In genomic region chr18:34873966-34874365, GRCh38 we compare ENCODE assay signal across 21 cellular contexts.
DNase-seq lines count a peak whose midpoint lies in the region; ATAC-seq and TF ChIP-seq lines count a peak whose summit lies in the region.
"Had no signal": no experiment of that assay in that cellular context is flagged by ENCODE, and none has a peak within 500 bp of the region (broad histone marks: within the 10 kb centered on the region; RNA-seq: fewer than 3 reads in every experiment).

No MANE protein-coding gene starts in this region.

- H3K23ac ChIP-seq in trophoblast cell (ENCODE audit: low read length) = peak overlapping the region; percentile 88

- no TSS peak for BruUV-seq in Calu3 (replicated peaks; lab: Mats Ljungman, UMichigan)

- H3K79me2 ChIP-seq in DND-41 (ENCODE audit: insufficient read depth, low read length) (no peaks in the 10 kb centered on the region), trophoblast cell (ENCODE audit: control insufficient read depth, insufficient read depth, low read length, poor library complexity) (no peaks in the 10 kb centered on the region)

- H3K9ac ChIP-seq in DND-41 (ENCODE audit: low read depth, low read length) (no peak overlapping the region), trophoblast cell (ENCODE audit: low read length) (no peak overlapping the region)
- H3K9ac ChIP-seq: BLaER1 had no signal

- H2BK5ac ChIP-seq in trophoblast cell (ENCODE audit: low read depth, low read length, poor library complexity) = no peak overlapping the region

- H3K36me3 ChIP-seq in DND-41 (ENCODE audit: insufficient read depth, low read length) (no peaks in the 10 kb centered on the region), trophoblast cell (ENCODE audit: control insufficient read depth in 1 of 2, insufficient read depth in 2 of 2, low read length in 2 of 2) (no peaks in the 10 kb centered on the region)
- H3K36me3 ChIP-seq: BLaER1, HAP-1 had no signal

- H4K12ac ChIP-seq in trophoblast cell (ENCODE audit: low read depth, low read length) = no peak overlapping the region

- H3K36me3 Mint-ChIP-seq in activated CD4-positive, alpha-beta T cell treated with anti-CD3 and anti-CD28 coated beads, Interleukin-2, amount 10 ng/mL, durations not matched to agents 7 days and 5 days (ENCODE audit: low read depth) = no peaks in the 10 kb centered on the region
- no peaks in the 10 kb centered on the region for H3K36me3 Mint-ChIP-seq in Calu3 (ENCODE audit: insufficient read depth, unreplicated experiment)
- H3K36me3 Mint-ChIP-seq: CD4-positive, CD25-positive, alpha-beta regulatory T cell; CD8-positive, alpha-beta T cell had no signal

- H2AFZ ChIP-seq in DND-41 (ENCODE audit: low read depth, low read length) (no peak overlapping the region), trophoblast cell (ENCODE audit: insufficient read depth, low read length, poor library complexity) (no peak overlapping the region)

- H3K4me1 ChIP-seq in DND-41 (ENCODE audit: insufficient read depth, low read length) (peaks cover 11% of the 10 kb centered on the region), trophoblast cell (ENCODE audit: control insufficient read depth in 1 of 2, insufficient read depth in 2 of 2, low read length in 2 of 2) (no peaks in the 10 kb centered on the region)
- H3K4me1 ChIP-seq: BLaER1, Caco-2, HAP-1 had no signal

- no peak overlapping the region for H3K14ac ChIP-seq in trophoblast cell (ENCODE audit: low read length)

- H3K9me3 Mint-ChIP-seq in activated CD4-positive, alpha-beta T cell treated with anti-CD3 and anti-CD28 coated beads, Interleukin-2, amount 10 ng/mL, durations not matched to agents 7 days and 5 days = no peaks in the 10 kb centered on the region
- H3K9me3 Mint-ChIP-seq in Calu3 (ENCODE audit: low read depth, unreplicated experiment) = no peaks in the 10 kb centered on the region
- H3K9me3 Mint-ChIP-seq: CD4-positive, CD25-positive, alpha-beta regulatory T cell; CD8-positive, alpha-beta T cell; HFFc6 had no signal

- no peak overlapping the region for H3K18ac ChIP-seq in trophoblast cell (ENCODE audit: low read length)

- no peaks in the 10 kb centered on the region for H3K9me3 ChIP-seq in DND-41 (ENCODE audit: insufficient read depth, low read length, severe bottlenecking)
- no peaks in the 10 kb centered on the region for H3K9me3 ChIP-seq in trophoblast cell (ENCODE audit: insufficient read depth, low read depth, low read length)
- H3K9me3 ChIP-seq: BLaER1, Caco-2, HAP-1 had no signal

- H3K79me1 ChIP-seq in trophoblast cell (ENCODE audit: low read length) = no peaks in the 10 kb centered on the region

- peak; percentile 74 for ATAC-seq in DND-41 (ENCODE audit: insufficient read depth, low read depth)
- ATAC-seq: CD8-positive, alpha-beta T cell had no signal

- no peaks in the 10 kb centered on the region for H3K27me3 ChIP-seq in DND-41 (ENCODE audit: insufficient read depth, low read length, poor library complexity)
- no peaks in the 10 kb centered on the region for H3K27me3 ChIP-seq in trophoblast cell (ENCODE audit: insufficient read depth, low read length)
- H3K27me3 ChIP-seq: BLaER1 had no signal

- DNase-seq in DND-41 (no peak), amniotic epithelial cell (ENCODE audit: low read depth) (peak; percentile 35), astrocyte of the hippocampus (ENCODE audit: low read depth, low spot score) (peak; percentile 85), trophoblast cell (no peak), Calu3 (no peak), middle frontal gyrus (ENCODE audit: extremely low spot score, low spot score) (no peak)
- DNase-seq in activated CD4-positive, alpha-beta T cell treated with anti-CD3 and anti-CD28 coated beads, Interleukin-2, amount 10 ng/mL, durations not matched to agents 7 days and 5 days = no peak
- no peak for DNase-seq in activated CD4-positive, alpha-beta T cell treated with anti-CD3 and anti-CD28 coated beads, Interleukin-2, amount 50 U/mL, for 48 hours
- DNase-seq: Caco-2; CD4-positive, CD25-positive, alpha-beta regulatory T cell; CD8-positive, alpha-beta T cell; DMS 273 treated with DMSO at 0.1 percent for 48 hours; DMS79; GF-D8; GOT3; HFFc6 had no signal

- H3K27me3 Mint-ChIP-seq in activated CD4-positive, alpha-beta T cell treated with anti-CD3 and anti-CD28 coated beads, Interleukin-2, amount 10 ng/mL, durations not matched to agents 7 days and 5 days = no peaks in the 10 kb centered on the region
- no peaks in the 10 kb centered on the region for H3K27me3 Mint-ChIP-seq in Calu3 (ENCODE audit: unreplicated experiment)

- H4K91ac ChIP-seq in trophoblast cell (ENCODE audit: low read depth, low read length) = no peak overlapping the region

- H4K8ac ChIP-seq in trophoblast cell (ENCODE audit: low read depth, low read length) = no peak overlapping the region

- no peak overlapping the region for H3K4me2 ChIP-seq in DND-41 (ENCODE audit: insufficient read depth, low read length)
- no peak overlapping the region for H3K4me2 ChIP-seq in trophoblast cell (ENCODE audit: low read length)
- H3K4me2 ChIP-seq: BLaER1 had no signal

- H4K20me1 ChIP-seq in DND-41 (ENCODE audit: insufficient read depth, low read length) = no peaks in the 10 kb centered on the region
- H4K20me1 ChIP-seq: BLaER1 had no signal

- H3K4me3 Mint-ChIP-seq in activated CD4-positive, alpha-beta T cell treated with anti-CD3 and anti-CD28 coated beads, Interleukin-2, amount 10 ng/mL, durations not matched to agents 7 days and 5 days = no peak overlapping the region
- no peak overlapping the region for H3K4me3 Mint-ChIP-seq in Calu3 (ENCODE audit: low read depth, unreplicated experiment)
- H3K4me3 Mint-ChIP-seq: B cell; CD4-positive, CD25-positive, alpha-beta regulatory T cell; CD8-positive, alpha-beta T cell; HFFc6 had no signal

- H3K27ac ChIP-seq in DND-41 (ENCODE audit: low read length) (no peak overlapping the region), trophoblast cell (ENCODE audit: low read depth, low read length) (no peak overlapping the region)
- H3K27ac ChIP-seq: 22Rv1, BLaER1, C4-2B had no signal

- no peak overlapping the region for H2AK5ac ChIP-seq in trophoblast cell (ENCODE audit: low read length)

- peaks cover 9% of the 10 kb centered on the region for H3K4me1 Mint-ChIP-seq in activated CD4-positive, alpha-beta T cell treated with anti-CD3 and anti-CD28 coated beads, Interleukin-2, amount 10 ng/mL, durations not matched to agents 7 days and 5 days
- H3K4me1 Mint-ChIP-seq in Calu3 (ENCODE audit: low read depth, unreplicated experiment) = no peaks in the 10 kb centered on the region
- H3K4me1 Mint-ChIP-seq: B cell had no signal

- H3K4me3 ChIP-seq in DND-41 (ENCODE audit: low read depth in 1 of 2, low read length in 2 of 2) = no peak overlapping the region
- H3K4me3 ChIP-seq in trophoblast cell (ENCODE audit: low read depth, low read length) = no peak overlapping the region
- H3K4me3 ChIP-seq: BLaER1, HAP-1 had no signal

- H3K4ac ChIP-seq in trophoblast cell (ENCODE audit: low read depth, low read length) = no peak overlapping the region

- no CpG with 5 or more reads among the region's 2 CpGs for WGBS in trophoblast cell (ENCODE audit: extremely low coverage, insufficient coverage, insufficient read length)

- intact Hi-C loops in Calu3 (cut with micrococcal nuclease; ENCODE audit: unreplicated experiment) = loop anchor here (10.0 kb wide), 1 partner anchor 481 kb away; no protein-coding TSS in a partner anchor

- no peak overlapping the region for H2BK12ac ChIP-seq in trophoblast cell (ENCODE audit: low read length)

- CTCF ChIA-PET in activated CD4-positive, alpha-beta T cell treated with anti-CD3 and anti-CD28 coated beads, Interleukin-2, amount 10 ng/mL, durations not matched to agents 7 days and 5 days (lab: Charles Lee) = no interaction called here
- CTCF ChIA-PET in Calu3 (lab: Charles Lee) = no interaction called here

- no peak for TF ChIP-seq CTCF in DND-41 (IDR thresholded peaks at IDR 0.05; ENCODE audit: borderline replicate concordance, extremely low read depth, low read length, poor library complexity, severe bottlenecking)
- no peak for TF ChIP-seq CTCF in Calu3 (IDR thresholded peaks at IDR 0.05; ENCODE audit: unreplicated experiment)

- H2BK120ac ChIP-seq in trophoblast cell (ENCODE audit: insufficient read depth, low read length, poor library complexity) = no peak overlapping the region

- no peak overlapping the region for H3K27ac Mint-ChIP-seq in activated CD4-positive, alpha-beta T cell treated with anti-CD3 and anti-CD28 coated beads, Interleukin-2, amount 10 ng/mL, durations not matched to agents 7 days and 5 days
- no peak overlapping the region for H3K27ac Mint-ChIP-seq in Calu3 (ENCODE audit: unreplicated experiment)
- H3K27ac Mint-ChIP-seq: B cell; CD4-positive, CD25-positive, alpha-beta regulatory T cell; CD8-positive, alpha-beta T cell; HFFc6 had no signal

- POLR2A ChIA-PET in activated CD4-positive, alpha-beta T cell treated with anti-CD3 and anti-CD28 coated beads, Interleukin-2, amount 10 ng/mL, durations not matched to agents 7 days and 5 days (lab: Charles Lee) = no interaction called here

Comparison
In these comparisons a context has a peak if more than half of its experiments do, and no peak if none do; other contexts are left out.
1. DNase-seq: peak in amniotic epithelial cell (single experiment) and astrocyte of the hippocampus (single experiment); none in DND-41 (single experiment), trophoblast cell (0 of 2), activated CD4-positive, alpha-beta T cell treated with anti-CD3 and anti-CD28 coated beads, Interleukin-2, amount 10 ng/mL, durations not matched to agents 7 days and 5 days (single experiment), Calu3 (single experiment), activated CD4-positive, alpha-beta T cell treated with anti-CD3 and anti-CD28 coated beads, Interleukin-2, amount 50 U/mL, for 48 hours (0 of 2) and middle frontal gyrus (single experiment).